Comparison of ENCODE assay signal across 8 cellular contexts in genomic region chr11:32960553-32961164, GRCh38. TPM values are rescaled to one million over a fixed set of nuclear protein-coding genes. Genes with fewer than 3 reads are reported as not detected.
DNase-seq lines count a peak whose midpoint lies in the region; ATAC-seq and TF ChIP-seq lines count a peak whose summit lies in the region.

No MANE protein-coding gene starts in this region.

- H3K27ac ChIP-seq in AG04450 (ENCODE audit: low read depth, low read length), result no peak overlapping the region

- H3K36me3 Mint-ChIP-seq in mesothelial cell of epicardium, result peaks cover 24% of the 10 kb centered on the region
- H3K36me3 Mint-ChIP-seq in activated T-cell treated with anti-CD3 and anti-CD28 coated beads, Interleukin-2, amount 50 U/mL, for 72 hours (ENCODE audit: insufficient read depth in 2 of 2), result peaks cover 0 to 13% of the 10 kb centered on the region in 2 donors
- H3K36me3 Mint-ChIP-seq in activated T-helper 2 cell treated with anti-CD3 and anti-CD28 coated beads, Interferon-gamma antibody, Interleukin-2, Interleukin-4, amounts not matched to agents 10 μg/mL and 5 μg/mL and 100 μg/mL, durations not matched to agents 14 hours and 24 hours and 36 hours (ENCODE audit: low read depth), result peaks cover 28% of the 10 kb centered on the region

- no peaks in the 10 kb centered on the region for H3K27me3 Mint-ChIP-seq in mesothelial cell of epicardium (ENCODE audit: low read depth)
- H3K27me3 Mint-ChIP-seq in activated T-cell treated with anti-CD3 and anti-CD28 coated beads, Interleukin-2, amount 50 U/mL, for 72 hours (ENCODE audit: low read depth), result no peaks in the 10 kb centered on the region
- no peaks in the 10 kb centered on the region for H3K27me3 Mint-ChIP-seq in activated T-helper 2 cell treated with anti-CD3 and anti-CD28 coated beads, Interferon-gamma antibody, Interleukin-2, Interleukin-4, amounts not matched to agents 10 μg/mL and 5 μg/mL and 100 μg/mL, durations not matched to agents 14 hours and 24 hours and 36 hours (ENCODE audit: low read depth)

- no peaks in the 10 kb centered on the region for H3K4me1 Mint-ChIP-seq in mesothelial cell of epicardium
- peaks cover 11% of the 10 kb centered on the region for H3K4me1 Mint-ChIP-seq in activated T-cell treated with anti-CD3 and anti-CD28 coated beads, Interleukin-2, amount 50 U/mL, for 72 hours (ENCODE audit: low read depth)
- peaks cover 11% of the 10 kb centered on the region for H3K4me1 Mint-ChIP-seq in activated T-helper 2 cell treated with anti-CD3 and anti-CD28 coated beads, Interferon-gamma antibody, Interleukin-2, Interleukin-4, amounts not matched to agents 10 μg/mL and 5 μg/mL and 100 μg/mL, durations not matched to agents 14 hours and 24 hours and 36 hours (ENCODE audit: low read depth)

- H3K27ac Mint-ChIP-seq in mesothelial cell of epicardium, result no peak overlapping the region
- H3K27ac Mint-ChIP-seq in activated T-cell treated with anti-CD3 and anti-CD28 coated beads, Interleukin-2, amount 50 U/mL, for 72 hours, result no peak overlapping the region
- H3K27ac Mint-ChIP-seq in activated T-helper 2 cell treated with anti-CD3 and anti-CD28 coated beads, Interferon-gamma antibody, Interleukin-2, Interleukin-4, amounts not matched to agents 10 μg/mL and 5 μg/mL and 100 μg/mL, durations not matched to agents 14 hours and 24 hours and 36 hours, result no peak overlapping the region

- H3K9me3 Mint-ChIP-seq in mesothelial cell of epicardium, result no peaks in the 10 kb centered on the region
- no peaks in the 10 kb centered on the region for H3K9me3 Mint-ChIP-seq in activated T-cell treated with anti-CD3 and anti-CD28 coated beads, Interleukin-2, amount 50 U/mL, for 72 hours
- H3K9me3 Mint-ChIP-seq in activated T-helper 2 cell treated with anti-CD3 and anti-CD28 coated beads, Interferon-gamma antibody, Interleukin-2, Interleukin-4, amounts not matched to agents 10 μg/mL and 5 μg/mL and 100 μg/mL, durations not matched to agents 14 hours and 24 hours and 36 hours, result no peaks in the 10 kb centered on the region

- TF ChIP-seq CTCF in AG04450 (IDR thresholded peaks at IDR 0.05; ENCODE audit: low read depth, low read length) (peak; percentile 68), GM12875 (IDR thresholded peaks at IDR 0.05; ENCODE audit: borderline replicate concordance, insufficient read depth, low read depth, low read length) (peak; percentile 34; the same call in 1 of the 2 replicates), mesothelial cell of epicardium (IDR thresholded peaks at IDR 0.05; ENCODE audit: unreplicated experiment) (peak; percentile 71)

- CTCF ChIA-PET in AG04450 (lab: Charles Lee), result interaction anchor here (0.8 to 4.3 kb wide), 7 partner anchors 8 to 109 kb away, joined by 3 to 110 read pairs (median 6); no protein-coding TSS in a partner anchor

- no peak overlapping the region for H3K4me3 ChIP-seq in AG04450 (ENCODE audit: low read depth, low read length)
- no peak overlapping the region for H3K4me3 ChIP-seq in GM12875 (ENCODE audit: low read depth, low read length)

- no peak for ATAC-seq in activated T-cell treated with anti-CD3 and anti-CD28 coated beads, Interleukin-2, amount 50 U/mL, for 72 hours (replicated peaks in 1 of 2)

- DNase-seq in AG04450 (ENCODE audit: low read depth, low spot score) (peak; percentile 27), NCI-H446 (lab: John Stamatoyannopoulos, UW) (peak; percentile 12 to 69), mesothelial cell of epicardium (ENCODE audit: low spot score in 2 of 2, unreplicated experiment in 2 of 2) (no peak), occipital lobe (lab: John Stamatoyannopoulos, UW) (no peak)
- peak; percentile 38 for DNase-seq in central memory CD4-positive, alpha-beta T cell
- DNase-seq in activated T-cell treated with anti-CD3 and anti-CD28 coated beads, Interleukin-2, amount 50 U/mL, for 72 hours, result no peak
- DNase-seq in activated T-helper 2 cell treated with anti-CD3 and anti-CD28 coated beads, Interferon-gamma antibody, Interleukin-2, Interleukin-4, amounts not matched to agents 10 μg/mL and 5 μg/mL and 100 μg/mL, durations not matched to agents 14 hours and 24 hours and 36 hours (ENCODE audit: low spot score), result no peak

- H3K27me3 ChIP-seq in AG04450 (ENCODE audit: control insufficient read depth, insufficient read depth, low read length), result no peaks in the 10 kb centered on the region

- intact Hi-C loops in activated T-helper 2 cell treated with anti-CD3 and anti-CD28 coated beads, Interferon-gamma antibody, Interleukin-2, Interleukin-4, amounts not matched to agents 10 μg/mL and 5 μg/mL and 100 μg/mL, durations not matched to agents 14 hours and 24 hours and 36 hours (cut with micrococcal nuclease), result loop anchor here (1.0 to 5.0 kb wide), 3 partner anchors 105 to 367 kb away; no protein-coding TSS in a partner anchor

- POLR2A ChIA-PET in AG04450 (lab: Yijun Ruan, JAX), result no interaction called here

- no peaks in the 10 kb centered on the region for H3K9me3 ChIP-seq in AG04450 (ENCODE audit: control insufficient read depth, insufficient read depth, low read length)

- H3K4me3 Mint-ChIP-seq in mesothelial cell of epicardium, result no peak overlapping the region
- H3K4me3 Mint-ChIP-seq in activated T-cell treated with anti-CD3 and anti-CD28 coated beads, Interleukin-2, amount 50 U/mL, for 72 hours, result no peak overlapping the region
- H3K4me3 Mint-ChIP-seq in activated T-helper 2 cell treated with anti-CD3 and anti-CD28 coated beads, Interferon-gamma antibody, Interleukin-2, Interleukin-4, amounts not matched to agents 10 μg/mL and 5 μg/mL and 100 μg/mL, durations not matched to agents 14 hours and 24 hours and 36 hours (ENCODE audit: low read depth), result no peak overlapping the region

RNA-seq across cellular contexts. Expression of gene DEPDC7, which starts 55.0 kb away (rescaled TPM):
- 13.5 and 17.8 TPM in 2 replicates for polyA plus RNA-seq in AG04450 (2011; rRNA removed)
- polyA minus RNA-seq in AG04450 (2011; rRNA and poly(A)+ RNA removed), result 4.4 and 6.6 TPM in 2 replicates
- 4.7 to 5.2 TPM (median 5.1 TPM) in 3 replicates for total RNA-seq in mesothelial cell of epicardium
- 1 to 10 TPM; 1.2 to 2.4 TPM for total RNA-seq in activated T-cell treated with anti-CD3 and anti-CD28 coated beads, Interleukin-2, amount 50 U/mL, for 72 hours
- total RNA-seq in activated T-helper 2 cell treated with anti-CD3 and anti-CD28 coated beads, Interferon-gamma antibody, Interleukin-2, Interleukin-4, amounts not matched to agents 10 μg/mL and 5 μg/mL and 100 μg/mL, durations not matched to agents 14 hours and 24 hours and 36 hours, result 0.57 and 0.82 TPM in 2 replicates
- total RNA-seq in occipital lobe, result 3.1 TPM

Comparison
In these comparisons a context has a peak if more than half of its experiments do, and no peak if none do; other contexts are left out.
1. DNase-seq: peak in AG04450 (single experiment), NCI-H446 (2 of 2) and central memory CD4-positive, alpha-beta T cell (single experiment); none in mesothelial cell of epicardium (0 of 2), activated T-cell treated with anti-CD3 and anti-CD28 coated beads, Interleukin-2, amount 50 U/mL, for 72 hours (0 of 2), activated T-helper 2 cell treated with anti-CD3 and anti-CD28 coated beads, Interferon-gamma antibody, Interleukin-2, Interleukin-4, amounts not matched to agents 10 μg/mL and 5 μg/mL and 100 μg/mL, durations not matched to agents 14 hours and 24 hours and 36 hours (single experiment) and occipital lobe (single experiment).
2. Peak in every context shown above with its lines, with median percentiles within 50 percentile points of each other: CTCF ChIP-seq.